In the genomic region with DNA sequence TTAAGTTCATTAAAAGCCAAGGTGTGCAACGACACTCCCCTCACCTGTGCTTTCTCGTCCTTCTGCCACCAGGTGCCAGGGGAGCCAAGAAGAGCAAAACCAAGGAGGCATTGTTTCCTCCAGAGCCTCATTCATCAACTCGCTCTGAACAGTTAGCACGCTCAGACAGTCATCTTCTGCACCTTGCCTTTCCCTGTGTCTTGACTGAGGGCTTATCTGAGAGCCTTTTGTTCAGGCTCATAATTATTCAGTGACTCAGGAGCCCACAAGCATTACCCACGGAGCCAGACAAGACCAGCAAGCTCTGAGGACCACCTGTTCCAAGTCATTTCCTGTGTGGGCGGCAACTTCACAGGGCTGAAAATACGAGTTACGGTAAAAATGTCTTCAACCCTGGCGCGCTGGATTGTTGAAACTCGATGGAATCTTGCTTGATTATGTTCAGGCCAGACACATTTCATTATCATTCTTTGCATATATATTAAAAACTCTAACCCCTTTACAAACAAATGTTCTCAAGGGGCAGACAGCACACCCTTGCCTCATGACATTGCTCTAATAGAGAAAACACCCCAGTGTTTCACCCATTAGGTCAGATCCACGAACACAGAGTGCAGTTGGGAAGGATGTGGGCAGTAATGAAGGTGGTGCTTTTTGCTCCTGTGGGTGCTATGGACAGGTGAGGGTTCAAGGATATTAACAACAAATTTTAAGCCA, we compare ENCODE assay signal across 8 cellular contexts.
DNase-seq lines count a peak whose midpoint lies in the region; TF ChIP-seq lines count a peak whose summit lies in the region.

No MANE protein-coding gene starts in this region.

- H3K36me3 Mint-ChIP-seq in activated CD4-positive, alpha-beta T cell treated with anti-CD3 and anti-CD28 coated beads, Interleukin-2, amount 10 ng/mL, durations not matched to agents 7 days and 5 days (ENCODE audit: low read depth), result peaks cover 1% of the 10 kb centered on the region

- TF ChIP-seq CTCF in fibroblast of mammary gland (conservative IDR thresholded peaks at IDR 0.05; ENCODE audit: control insufficient read depth, insufficient read depth, low read depth, low read length), result no peak
- TF ChIP-seq CTCF in lower leg skin (IDR thresholded peaks at IDR 0.05), result no peak

- TF ChIP-seq POLR2A in lower leg skin (IDR thresholded peaks at IDR 0.05), result no peak

- POLR2A ChIA-PET in activated CD4-positive, alpha-beta T cell treated with anti-CD3 and anti-CD28 coated beads, Interleukin-2, amount 10 ng/mL, durations not matched to agents 7 days and 5 days (lab: Charles Lee), result no interaction called here

- intact Hi-C loops in lower leg skin (cut with DNase I; ENCODE audit: low total_unique reads), result no loop called here

- no peaks in the 10 kb centered on the region for H3K36me3 ChIP-seq in H7 (replicated peaks; ENCODE audit: control insufficient read depth, insufficient read depth, low read length)

- CTCF ChIA-PET in activated CD4-positive, alpha-beta T cell treated with anti-CD3 and anti-CD28 coated beads, Interleukin-2, amount 10 ng/mL, durations not matched to agents 7 days and 5 days (lab: Charles Lee), result interaction anchor here (0.6 to 1.9 kb wide), 6 partner anchors 9 to 73 kb away, joined by 3 to 4 read pairs (median 3); no protein-coding TSS in a partner anchor

- H3K27me3 ChIP-seq in H7 (ENCODE audit: control insufficient read depth, insufficient read depth, low read length), result no peaks in the 10 kb centered on the region

- DNase-seq in HT-29 (ENCODE audit: low spot score) (peak; percentile 61), fibroblast of mammary gland (ENCODE audit: low read depth) (peak; percentile 45), medulla oblongata (ENCODE audit: extremely low spot score) (no peak), lower leg skin (ENCODE audit: low spot score in 2 of 2) (no peak), H7 (no peak), NCI-H2081 treated with DMSO at 0.1 percent for 48 hours (lab: John Stamatoyannopoulos, UW) (no peak)
- DNase-seq in activated CD4-positive, alpha-beta T cell treated with anti-CD3 and anti-CD28 coated beads, Interleukin-2, amount 10 ng/mL, durations not matched to agents 7 days and 5 days, result peak; percentile 21
- peak; percentile 54 for DNase-seq in stimulated activated CD8-positive, alpha-beta memory T cell treated with anti-CD3 and anti-CD28 coated beads, Interleukin-2, amount 100 ng/mL, for 48 hours (ENCODE audit: low read depth in 2 of 2)

- H3K27ac Mint-ChIP-seq in activated CD4-positive, alpha-beta T cell treated with anti-CD3 and anti-CD28 coated beads, Interleukin-2, amount 10 ng/mL, durations not matched to agents 7 days and 5 days, result no peak overlapping the region

- peaks cover 10% of the 10 kb centered on the region for H3K4me1 Mint-ChIP-seq in activated CD4-positive, alpha-beta T cell treated with anti-CD3 and anti-CD28 coated beads, Interleukin-2, amount 10 ng/mL, durations not matched to agents 7 days and 5 days

- H3K9me3 Mint-ChIP-seq in activated CD4-positive, alpha-beta T cell treated with anti-CD3 and anti-CD28 coated beads, Interleukin-2, amount 10 ng/mL, durations not matched to agents 7 days and 5 days, result no peaks in the 10 kb centered on the region

- no peak overlapping the region for H3K4me3 Mint-ChIP-seq in activated CD4-positive, alpha-beta T cell treated with anti-CD3 and anti-CD28 coated beads, Interleukin-2, amount 10 ng/mL, durations not matched to agents 7 days and 5 days

- H3K4me3 ChIP-seq in fibroblast of mammary gland (ENCODE audit: control insufficient read depth, low read depth, low read length) (no peak overlapping the region), lower leg skin (ENCODE audit: low read depth, poor library complexity, severe bottlenecking) (no peak overlapping the region), H7 (ENCODE audit: insufficient read depth, low read depth, low read length) (no peak overlapping the region)

- H3K27me3 Mint-ChIP-seq in activated CD4-positive, alpha-beta T cell treated with anti-CD3 and anti-CD28 coated beads, Interleukin-2, amount 10 ng/mL, durations not matched to agents 7 days and 5 days, result no peaks in the 10 kb centered on the region

- 66 to 72% methylated on average over 12 of the region's 12 CpGs for WGBS in lower leg skin, 2 donors

Comparison
In these comparisons a context has a peak if more than half of its experiments do, and no peak if none do; other contexts are left out.
1. DNase-seq: peak in HT-29 (single experiment), activated CD4-positive, alpha-beta T cell treated with anti-CD3 and anti-CD28 coated beads, Interleukin-2, amount 10 ng/mL, durations not matched to agents 7 days and 5 days (single experiment), fibroblast of mammary gland (single experiment) and stimulated activated CD8-positive, alpha-beta memory T cell treated with anti-CD3 and anti-CD28 coated beads, Interleukin-2, amount 100 ng/mL, for 48 hours (2 of 2); none in medulla oblongata (single experiment), lower leg skin (0 of 2), H7 (single experiment) and NCI-H2081 treated with DMSO at 0.1 percent for 48 hours (single experiment).